In genomic region chr17:48930435-48930873, GRCh38 we compare ENCODE assay signal across 20 cellular contexts. TPM values are rescaled to one million over a fixed set of nuclear protein-coding genes. Genes with fewer than 3 reads are reported as not detected.
DNase-seq lines count a peak whose midpoint lies in the region; ATAC-seq, FAIRE-seq and TF ChIP-seq lines count a peak whose summit lies in the region.
"Had no signal": no experiment of that assay in that cellular context is flagged by ENCODE, and none has a peak within 500 bp of the region (broad histone marks: within the 10 kb centered on the region; RNA-seq: fewer than 3 reads in every experiment).

No MANE protein-coding gene starts in this region.

- BruUV-seq in HepG2 (replicated peaks; lab: Mats Ljungman, UMichigan): no TSS peak

- no peaks in the 10 kb centered on the region for H3K9me3 Mint-ChIP-seq in activated B cell treated with CpG ODN at 0.5 μM for 24 hours
- H3K9me3 Mint-ChIP-seq: activated T-cell treated with anti-CD3 and anti-CD28 coated beads, Interleukin-2, amount 50 U/mL, for 4 hours had no signal

- H3K27ac Mint-ChIP-seq in activated B cell treated with CpG ODN at 0.5 μM for 24 hours: peak overlapping the region; percentile 65

- peaks cover 30% of the 10 kb centered on the region for H3K79me2 ChIP-seq in GM23248 (ENCODE audit: insufficient read depth)
- H3K79me2 ChIP-seq in HepG2 (ENCODE audit: insufficient read depth, low read length): no peaks in the 10 kb centered on the region

- no peaks in the 10 kb centered on the region for H3K4me1 Mint-ChIP-seq in activated B cell treated with CpG ODN at 0.5 μM for 24 hours

- H3K9ac ChIP-seq in GM23248 (no peak overlapping the region), HepG2 (ENCODE audit: insufficient read depth, low read depth, low read length) (no peak overlapping the region)

- 0 out of 2 replicates have a peak overlapping the region, but pooled peaks have one; percentile 3 for H3K27ac ChIP-seq in GM23248
- peak overlapping the region; percentile 68 for H3K27ac ChIP-seq in HepG2 (ENCODE audit: extremely low read length, insufficient read depth, low read length)
- no peak overlapping the region for H3K27ac ChIP-seq in Peyer's patch
- H3K27ac ChIP-seq: thyroid gland had no signal

- in situ Hi-C loops in GM23248 (cut with MboI) (no loop called here), HepG2 (cut with HindIII; ENCODE audit: extremely low pct_ligation_motif_present, low pct_unique_long_range_greater_than_20kb) (no loop called here)

- no peak for TF ChIP-seq CTCF in BE2C (IDR thresholded peaks at IDR 0.05; ENCODE audit: low read depth, low read length)
- no peak for TF ChIP-seq CTCF in activated B cell treated with CpG ODN at 0.5 μM for 24 hours (IDR thresholded peaks at IDR 0.05)
- TF ChIP-seq CTCF in HepG2 (CRISPR knock-in tag; IDR thresholded peaks at IDR 0.05): no peak
- TF ChIP-seq CTCF in Peyer's patch (IDR thresholded peaks at IDR 0.05): no peak

- POLR2A ChIA-PET in activated B cell treated with CpG ODN at 0.5 μM for 24 hours (lab: Charles Lee) (interaction anchor here (0.9 to 1.3 kb wide), 4 partner anchors 11 to 67 kb away, joined by 3 to 4 read pairs (median 3); partner anchors contain the start of genes ATP5MC1, IGF2BP1 and SNF8), HepG2 (lab: Yijun Ruan, JAX) (interaction anchor here (0.6 to 3.6 kb wide), 16 partner anchors 9 to 188 kb away, joined by 3 to 28 read pairs (median 4); partner anchors contain the start of genes ATP5MC1, IGF2BP1, SNF8 and UBE2Z)

- no peaks in the 10 kb centered on the region for H3K9me3 ChIP-seq in BE2C
- H3K9me3 ChIP-seq in GM23248 (ENCODE audit: low read depth): no peaks in the 10 kb centered on the region
- H3K9me3 ChIP-seq in HepG2 (ENCODE audit: low read length): no peaks in the 10 kb centered on the region
- no peaks in the 10 kb centered on the region for H3K9me3 ChIP-seq in Peyer's patch
- H3K9me3 ChIP-seq: thyroid gland had no signal

- H3F3A ChIP-seq in GM23248 (ENCODE audit: insufficient read depth): peaks cover 70% of the 10 kb centered on the region

- H3K27me3 Mint-ChIP-seq in activated B cell treated with CpG ODN at 0.5 μM for 24 hours: no peaks in the 10 kb centered on the region

- TF ChIP-seq EP300 in HepG2 (IDR thresholded peaks at IDR 0.05; ENCODE audit: low read depth in 2 of 2, low read length in 2 of 2): no peak
- TF ChIP-seq EP300 in HepG2 (CRISPR knock-in tag; IDR thresholded peaks at IDR 0.05; ENCODE audit: borderline replicate concordance): no peak

- no peak overlapping the region for H3K4me3 Mint-ChIP-seq in activated B cell treated with CpG ODN at 0.5 μM for 24 hours
- H3K4me3 Mint-ChIP-seq: activated T-cell treated with anti-CD3 and anti-CD28 coated beads, Interleukin-2, amount 50 U/mL, for 4 hours had no signal

- WGBS in GM23248 (ENCODE audit: low coverage in 1 of 2, low lambda C conversion rate in 2 of 2, missing lambda C conversion rate in 2 of 2), 2 experiments: 79 to 88% methylated on average over 3 of the region's 3 CpGs
- 27% methylated on average over 3 of the region's 3 CpGs for WGBS in HepG2 (ENCODE audit: low lambda C conversion rate)

- no peak for TF ChIP-seq RAD21 in HepG2 (CRISPR knock-in tag; IDR thresholded peaks at IDR 0.05)

- H3K27me3 ChIP-seq in BE2C (no peaks in the 10 kb centered on the region), GM23248 (replicated peaks; ENCODE audit: insufficient read depth) (no peaks in the 10 kb centered on the region), HepG2 (ENCODE audit: control insufficient read depth in 1 of 2, insufficient read depth in 2 of 2, low read length in 2 of 2) (no peaks in the 10 kb centered on the region), Peyer's patch (no peaks in the 10 kb centered on the region)
- H3K27me3 ChIP-seq: thyroid gland had no signal

- FAIRE-seq in HepG2 (lab: Jason Lieb, UNC): no peak
- FAIRE-seq in HTR-8/SVneo (lab: Jason Lieb, UNC): no peak
- FAIRE-seq: GM18507 had no signal

- CTCF ChIA-PET in activated B cell treated with CpG ODN at 0.5 μM for 24 hours (lab: Charles Lee) (no interaction called here), HepG2 (lab: Yijun Ruan, JAX; ENCODE audit: low intra/inter-chr PET ratio, low total read pairs) (interaction anchor here (1.9 kb wide), 1 partner anchor 102 kb away, joined by 6 read pairs; no protein-coding TSS in a partner anchor)

- H3K36me3 ChIP-seq in BE2C (peaks cover 82% of the 10 kb centered on the region), GM23248 (ENCODE audit: low read depth) (peaks cover 75% of the 10 kb centered on the region), HepG2 (replicated peaks in 1 of 2; ENCODE audit: control insufficient read depth in 1 of 2, insufficient read depth in 2 of 2, low read length in 2 of 2) (peaks cover 41 to 87% of the 10 kb centered on the region in 2 experiments), Peyer's patch (peaks cover 0 to 96% (median 0%) of the 10 kb centered on the region in 3 donors)

- DNase-seq in BE2C (peak; percentile 39), GM23248 (no peak), activated B cell treated with CpG ODN at 0.5 μM for 24 hours (no peak), HepG2 (ENCODE audit: low spot score) (peak; percentile 66), GOT3 (lab: John Stamatoyannopoulos, UW) (no peak), HTR-8/SVneo (ENCODE audit: insufficient read length, low spot score) (no peak), Peyer's patch (no peak), T-helper 9 cell (no peak)
- DNase-seq: activated CD4-positive, alpha-beta T cell treated with anti-CD3 and anti-CD28 coated beads for 4 hours; activated T-cell treated with anti-CD3 and anti-CD28 coated beads, Interleukin-2, amount 50 U/mL, for 4 hours; amygdala; DMS 273 treated with DMSO at 0.1 percent for 48 hours; MM.1S; NCI-H2029 treated with DMSO at 0.1 percent for 48 hours; occipital lobe; thyroid gland had no signal

- H3K4me1 ChIP-seq in BE2C (peaks cover 4% of the 10 kb centered on the region), GM23248 (ENCODE audit: insufficient read depth) (no peaks in the 10 kb centered on the region), HepG2 (ENCODE audit: insufficient read depth, low read length) (peaks cover 21% of the 10 kb centered on the region), Peyer's patch (no peaks in the 10 kb centered on the region)
- H3K4me1 ChIP-seq: thyroid gland had no signal

- H3K4me3 ChIP-seq in BE2C (ENCODE audit: low read depth, low read length): no peak overlapping the region
- H3K4me3 ChIP-seq in GM23248: no peak overlapping the region
- no peak overlapping the region for H3K4me3 ChIP-seq in HepG2 (replicated peaks in 1 of 3; ENCODE audit: insufficient read depth in 1 of 3, low read depth in 2 of 3, low read length in 3 of 3)
- no peak overlapping the region for H3K4me3 ChIP-seq in Peyer's patch
- H3K4me3 ChIP-seq: thyroid gland had no signal

- peaks cover 90% of the 10 kb centered on the region for H3K36me3 Mint-ChIP-seq in activated B cell treated with CpG ODN at 0.5 μM for 24 hours (ENCODE audit: low read depth)

- intact Hi-C loops in activated B cell treated with CpG ODN at 0.5 μM for 24 hours (cut with micrococcal nuclease) (no loop called here), HepG2 (cut with micrococcal nuclease; ENCODE audit: unreplicated experiment) (no loop called here)

- TF ChIP-seq POLR2A in HepG2 (IDR thresholded peaks at IDR 0.05; ENCODE audit: insufficient read depth in 1 of 2, low read depth in 2 of 2, low read length in 2 of 2) (peak in 1 of 2 experiments; percentile 37; a peak in 1 of 4 replicates), Peyer's patch (IDR thresholded peaks at IDR 0.05) (no peak)

- H3K9me2 ChIP-seq in GM23248 (ENCODE audit: insufficient read depth): no peaks in the 10 kb centered on the region

- H3K4me2 ChIP-seq in GM23248 (ENCODE audit: unreplicated experiment) (no peak overlapping the region), HepG2 (ENCODE audit: low read depth, low read length) (no peak overlapping the region)

- H2AFZ ChIP-seq in GM23248 (no peak overlapping the region), HepG2 (ENCODE audit: low read length) (no peak overlapping the region)

- ATAC-seq in activated B cell treated with CpG ODN at 0.5 μM for 24 hours (ENCODE audit: low read depth) (no peak), HepG2 (peak; percentile 61)
- ATAC-seq: activated T-cell treated with anti-CD3 and anti-CD28 coated beads, Interleukin-2, amount 50 U/mL, for 4 hours had no signal

- H4K20me1 ChIP-seq in GM23248 (ENCODE audit: insufficient read depth): no peaks in the 10 kb centered on the region
- no peaks in the 10 kb centered on the region for H4K20me1 ChIP-seq in HepG2 (ENCODE audit: insufficient read depth, low read length)

RNA-seq across cellular contexts. Expression of gene SNF8, which starts 14.2 kb away (rescaled TPM):
- 164 TPM for polyA plus RNA-seq in BE2C (2012; ENCODE audit: insufficient read depth, insufficient read length, low read depth)
- total RNA-seq in GM23248 (2014; rRNA removed; shearing (Covaris generic)): 81.6 and 94.9 TPM in 2 replicates
- polyA plus RNA-seq in GM23248 (2016; fragmentation: Nextera tagmentation; extraction: Ambion mirVana): 176 and 179 TPM in 2 replicates
- total RNA-seq in activated B cell treated with CpG ODN at 0.5 μM for 24 hours: 129 and 130 TPM in 2 replicates
- total RNA-seq in HepG2 (2016; rRNA removed; fragmentation: Illumina TruSeq; extraction: Trizol): 152 and 153 TPM in 2 replicates
- total RNA-seq in HepG2 (2016; cell fraction: cytosol; rRNA removed; fragmentation: Illumina TruSeq; extraction: Trizol; ENCODE audit: low read depth): 379 and 415 TPM in 2 replicates
- 132 and 156 TPM in 2 replicates for total RNA-seq in HepG2 (2016; cell fraction: insoluble cytoplasmic fraction; rRNA removed; fragmentation: Illumina TruSeq; extraction: Trizol)
- total RNA-seq in HepG2 (2016; cell fraction: membrane; rRNA removed; fragmentation: Illumina TruSeq; extraction: Trizol): 389 and 390 TPM in 2 replicates
- total RNA-seq in HepG2 (2016; cell fraction: nucleus; rRNA removed; fragmentation: Illumina TruSeq; extraction: Trizol): 78.5 and 80.0 TPM in 2 replicates
- 98.6 and 114 TPM in 2 replicates for polyA plus RNA-seq in HepG2 (2011; rRNA removed)
- polyA plus RNA-seq in HepG2 (2011; cell fraction: cytosol; rRNA removed): 124 and 143 TPM in 2 replicates
- polyA plus RNA-seq in HepG2 (2011; cell fraction: nucleus; rRNA removed): 64.9 and 71.3 TPM in 2 replicates
- polyA plus RNA-seq in HepG2 (2012): 70.9 and 75.1 TPM in 2 replicates
- polyA plus RNA-seq in HepG2 (2016; cell fraction: cytosol; fragmentation: Illumina TruSeq; extraction: Trizol; ENCODE audit: low read depth): 660 and 736 TPM in 2 replicates
- 201 and 220 TPM in 2 replicates for polyA plus RNA-seq in HepG2 (2016; cell fraction: insoluble cytoplasmic fraction; fragmentation: Illumina TruSeq; extraction: Trizol; ENCODE audit: low read depth)
- 492 and 571 TPM in 2 replicates for polyA plus RNA-seq in HepG2 (2016; cell fraction: membrane; fragmentation: Illumina TruSeq; extraction: Trizol; ENCODE audit: low read depth)
- 195 and 196 TPM in 2 replicates for polyA plus RNA-seq in HepG2 (2016; cell fraction: nucleus; fragmentation: Illumina TruSeq; extraction: Trizol; ENCODE audit: insufficient read depth, low read depth)
- 77.3 and 128 TPM in 2 replicates for polyA minus RNA-seq in HepG2 (2011; rRNA and poly(A)+ RNA removed; ENCODE audit: low replicate concordance)
- polyA minus RNA-seq in HepG2 (2011; cell fraction: cytosol; rRNA and poly(A)+ RNA removed): 24.9 and 39.6 TPM in 2 replicates
- 26.7 and 37.0 TPM in 2 replicates for polyA minus RNA-seq in HepG2 (2011; cell fraction: nucleus; rRNA and poly(A)+ RNA removed)
- 10 to 100 TPM; 60.2 to 80.9 (median 66.4) TPM for total RNA-seq in Peyer's patch

RNA-seq across cellular contexts. Expression of gene UBE2Z, which starts 22.2 kb away (rescaled TPM):
- polyA plus RNA-seq in BE2C (2012; ENCODE audit: insufficient read depth, insufficient read length, low read depth): 47.7 TPM
- 104 and 124 TPM in 2 replicates for total RNA-seq in GM23248 (2014; rRNA removed; shearing (Covaris generic))
- polyA plus RNA-seq in GM23248 (2016; fragmentation: Nextera tagmentation; extraction: Ambion mirVana) (80.4 and 85.6 TPM in 2 replicates), HepG2 (2011; rRNA removed) (114 and 122 TPM in 2 replicates)
- total RNA-seq in activated B cell treated with CpG ODN at 0.5 μM for 24 hours (121 and 154 TPM in 2 replicates), HepG2 (2016; rRNA removed; fragmentation: Illumina TruSeq; extraction: Trizol) (63.2 and 72.7 TPM in 2 replicates), Peyer's patch (10 to 100 TPM; 42.9 to 58.0 (median 49.8) TPM)
- 6.5 and 8.6 TPM in 2 replicates for total RNA-seq in HepG2 (2016; cell fraction: cytosol; rRNA removed; fragmentation: Illumina TruSeq; extraction: Trizol; ENCODE audit: low read depth)
- 64.4 and 70.7 TPM in 2 replicates for total RNA-seq in HepG2 (2016; cell fraction: insoluble cytoplasmic fraction; rRNA removed; fragmentation: Illumina TruSeq; extraction: Trizol)
- 30.2 and 35.3 TPM in 2 replicates for total RNA-seq in HepG2 (2016; cell fraction: membrane; rRNA removed; fragmentation: Illumina TruSeq; extraction: Trizol)
- 38.7 and 45.5 TPM in 2 replicates for total RNA-seq in HepG2 (2016; cell fraction: nucleus; rRNA removed; fragmentation: Illumina TruSeq; extraction: Trizol)
- polyA plus RNA-seq in HepG2 (2011; cell fraction: cytosol; rRNA removed): 89.4 and 105 TPM in 2 replicates
- polyA plus RNA-seq in HepG2 (2011; cell fraction: nucleus; rRNA removed): 79.9 and 99.5 TPM in 2 replicates
- 66.2 and 67.5 TPM in 2 replicates for polyA plus RNA-seq in HepG2 (2012)
- 5.4 and 5.9 TPM in 2 replicates for polyA plus RNA-seq in HepG2 (2016; cell fraction: cytosol; fragmentation: Illumina TruSeq; extraction: Trizol; ENCODE audit: low read depth)
- 90.7 and 94.9 TPM in 2 replicates for polyA plus RNA-seq in HepG2 (2016; cell fraction: insoluble cytoplasmic fraction; fragmentation: Illumina TruSeq; extraction: Trizol; ENCODE audit: low read depth)
- polyA plus RNA-seq in HepG2 (2016; cell fraction: membrane; fragmentation: Illumina TruSeq; extraction: Trizol; ENCODE audit: low read depth): 19.1 and 21.6 TPM in 2 replicates
- 66.3 and 76.8 TPM in 2 replicates for polyA plus RNA-seq in HepG2 (2016; cell fraction: nucleus; fragmentation: Illumina TruSeq; extraction: Trizol; ENCODE audit: insufficient read depth, low read depth)
- polyA minus RNA-seq in HepG2 (2011; rRNA and poly(A)+ RNA removed; ENCODE audit: low replicate concordance): 157 and 173 TPM in 2 replicates
- polyA minus RNA-seq in HepG2 (2011; cell fraction: cytosol; rRNA and poly(A)+ RNA removed): 69.7 and 82.5 TPM in 2 replicates
- 97.2 and 106 TPM in 2 replicates for polyA minus RNA-seq in HepG2 (2011; cell fraction: nucleus; rRNA and poly(A)+ RNA removed)

RNA-seq across cellular contexts. Expression of gene ATP5MC1, which starts 37.9 kb away (rescaled TPM):
- 351 TPM for polyA plus RNA-seq in BE2C (2012; ENCODE audit: insufficient read depth, insufficient read length, low read depth)
- 85.7 and 108 TPM in 2 replicates for total RNA-seq in GM23248 (2014; rRNA removed; shearing (Covaris generic))
- 212 and 221 TPM in 2 replicates for polyA plus RNA-seq in GM23248 (2016; fragmentation: Nextera tagmentation; extraction: Ambion mirVana)
- 130 and 136 TPM in 2 replicates for total RNA-seq in activated B cell treated with CpG ODN at 0.5 μM for 24 hours
- total RNA-seq in HepG2 (2016; rRNA removed; fragmentation: Illumina TruSeq; extraction: Trizol): 206 and 210 TPM in 2 replicates
- total RNA-seq in HepG2 (2016; cell fraction: cytosol; rRNA removed; fragmentation: Illumina TruSeq; extraction: Trizol; ENCODE audit: low read depth): 62.6 and 97.0 TPM in 2 replicates
- 216 and 223 TPM in 2 replicates for total RNA-seq in HepG2 (2016; cell fraction: insoluble cytoplasmic fraction; rRNA removed; fragmentation: Illumina TruSeq; extraction: Trizol)
- 52.5 and 70.5 TPM in 2 replicates for total RNA-seq in HepG2 (2016; cell fraction: membrane; rRNA removed; fragmentation: Illumina TruSeq; extraction: Trizol)
- total RNA-seq in HepG2 (2016; cell fraction: nucleus; rRNA removed; fragmentation: Illumina TruSeq; extraction: Trizol): 83.0 and 89.8 TPM in 2 replicates
- polyA plus RNA-seq in HepG2 (2011; rRNA removed): 226 and 297 TPM in 2 replicates
- 441 and 585 TPM in 2 replicates for polyA plus RNA-seq in HepG2 (2011; cell fraction: cytosol; rRNA removed)
- 85.2 and 126 TPM in 2 replicates for polyA plus RNA-seq in HepG2 (2011; cell fraction: nucleus; rRNA removed)
- polyA plus RNA-seq in HepG2 (2012): 78.7 and 166 TPM in 2 replicates
- polyA plus RNA-seq in HepG2 (2016; cell fraction: cytosol; fragmentation: Illumina TruSeq; extraction: Trizol; ENCODE audit: low read depth): 101 and 126 TPM in 2 replicates
- polyA plus RNA-seq in HepG2 (2016; cell fraction: insoluble cytoplasmic fraction; fragmentation: Illumina TruSeq; extraction: Trizol; ENCODE audit: low read depth): 326 and 350 TPM in 2 replicates
- 65.9 and 83.1 TPM in 2 replicates for polyA plus RNA-seq in HepG2 (2016; cell fraction: membrane; fragmentation: Illumina TruSeq; extraction: Trizol; ENCODE audit: low read depth)
- 180 and 183 TPM in 2 replicates for polyA plus RNA-seq in HepG2 (2016; cell fraction: nucleus; fragmentation: Illumina TruSeq; extraction: Trizol; ENCODE audit: insufficient read depth, low read depth)
- polyA minus RNA-seq in HepG2 (2011; rRNA and poly(A)+ RNA removed; ENCODE audit: low replicate concordance): 197 and 524 TPM in 2 replicates
- polyA minus RNA-seq in HepG2 (2011; cell fraction: cytosol; rRNA and poly(A)+ RNA removed): 36.3 and 46.5 TPM in 2 replicates
- polyA minus RNA-seq in HepG2 (2011; cell fraction: nucleus; rRNA and poly(A)+ RNA removed): 22.3 and 29.0 TPM in 2 replicates
- 100 to 1,000 TPM in 3 of 4 donors, 10 to 100 TPM in 1; 56.1 to 126 (median 109) TPM for total RNA-seq in Peyer's patch

RNA-seq across cellular contexts. Expression of gene GIP, which starts 37.9 kb away (rescaled TPM):
- not detected for polyA plus RNA-seq in BE2C (2012; ENCODE audit: insufficient read depth, insufficient read length, low read depth)
- not detected in 2 replicates for total RNA-seq in GM23248 (2014; rRNA removed; shearing (Covaris generic))
- polyA plus RNA-seq in GM23248 (2016; fragmentation: Nextera tagmentation; extraction: Ambion mirVana) (0.28 TPM in 1 of 2 replicates, not detected in the other), HepG2 (2011; rRNA removed) (0.55 and 0.70 TPM in 2 replicates)
- total RNA-seq in activated B cell treated with CpG ODN at 0.5 μM for 24 hours (not detected in 2 replicates), HepG2 (2016; rRNA removed; fragmentation: Illumina TruSeq; extraction: Trizol) (0.73 TPM in 1 of 2 replicates, not detected in the other), Peyer's patch (not detected)
- total RNA-seq in HepG2 (2016; cell fraction: cytosol; rRNA removed; fragmentation: Illumina TruSeq; extraction: Trizol; ENCODE audit: low read depth): 0.71 and 1.1 TPM in 2 replicates
- 0.39 and 0.52 TPM in 2 replicates for total RNA-seq in HepG2 (2016; cell fraction: insoluble cytoplasmic fraction; rRNA removed; fragmentation: Illumina TruSeq; extraction: Trizol)
- total RNA-seq in HepG2 (2016; cell fraction: membrane; rRNA removed; fragmentation: Illumina TruSeq; extraction: Trizol): 0.38 and 0.46 TPM in 2 replicates
- not detected in 2 replicates for total RNA-seq in HepG2 (2016; cell fraction: nucleus; rRNA removed; fragmentation: Illumina TruSeq; extraction: Trizol)
- 0.20 TPM in 1 of 2 replicates, not detected in the other for polyA plus RNA-seq in HepG2 (2011; cell fraction: cytosol; rRNA removed)
- not detected in 2 replicates for polyA plus RNA-seq in HepG2 (2011; cell fraction: nucleus; rRNA removed)
- polyA plus RNA-seq in HepG2 (2012): 0.56 TPM in 1 of 2 replicates, not detected in the other
- 1.2 and 2.0 TPM in 2 replicates for polyA plus RNA-seq in HepG2 (2016; cell fraction: cytosol; fragmentation: Illumina TruSeq; extraction: Trizol; ENCODE audit: low read depth)
- 0.86 TPM in 1 of 2 replicates, not detected in the other for polyA plus RNA-seq in HepG2 (2016; cell fraction: insoluble cytoplasmic fraction; fragmentation: Illumina TruSeq; extraction: Trizol; ENCODE audit: low read depth)
- polyA plus RNA-seq in HepG2 (2016; cell fraction: membrane; fragmentation: Illumina TruSeq; extraction: Trizol; ENCODE audit: low read depth): 0.58 and 0.61 TPM in 2 replicates
- polyA plus RNA-seq in HepG2 (2016; cell fraction: nucleus; fragmentation: Illumina TruSeq; extraction: Trizol; ENCODE audit: insufficient read depth, low read depth): not detected in 2 replicates
- polyA minus RNA-seq in HepG2 (2011; rRNA and poly(A)+ RNA removed; ENCODE audit: low replicate concordance): not detected in 2 replicates
- not detected in 2 replicates for polyA minus RNA-seq in HepG2 (2011; cell fraction: cytosol; rRNA and poly(A)+ RNA removed)
- not detected in 2 replicates for polyA minus RNA-seq in HepG2 (2011; cell fraction: nucleus; rRNA and poly(A)+ RNA removed)
- total RNA-seq: activated T-cell treated with anti-CD3 and anti-CD28 coated beads, Interleukin-2, amount 50 U/mL, for 4 hours; cerebellum; occipital lobe; skeletal muscle tissue; T-helper 2 cell treated with Interferon-gamma antibody and Interleukin-4, amounts not matched to agents 100 ng/mL and 5 ng/mL, for 36 hours; thyroid gland had no signal

Comparison
In these comparisons a context has a peak if more than half of its experiments do, and no peak if none do; other contexts are left out.
1. DNase-seq: peak in BE2C (single experiment) and HepG2 (single experiment); none in GM23248 (single experiment), activated B cell treated with CpG ODN at 0.5 μM for 24 hours (single experiment), GOT3 (single experiment), HTR-8/SVneo (single experiment), Peyer's patch (0 of 3) and T-helper 9 cell (single experiment).
2. H3K27ac ChIP-seq: peak in GM23248 (single experiment) and HepG2 (single experiment); none in Peyer's patch (0 of 4).